17 cellular contexts compared by ENCODE assay signal in genomic region chr11:83042966-83043711, GRCh38. TPM values are rescaled to one million over a fixed set of nuclear protein-coding genes. Genes with fewer than 3 reads are reported as not detected.
A peak's percentile ranks its signal among the peaks of the same experiment; 100 is the strongest.
DNase-seq lines count a peak whose midpoint lies in the region; ATAC-seq, FAIRE-seq and TF ChIP-seq lines count a peak whose summit lies in the region.
"Had no signal": no experiment of that assay in that cellular context is flagged by ENCODE, and none has a peak within 500 bp of the region (broad histone marks: within the 10 kb centered on the region; RNA-seq: fewer than 3 reads in every experiment).

No MANE protein-coding gene starts in this region.

- no peak for DNase-seq in Right ventricle myocardium superior
- no peak for DNase-seq in cardiac septum (ENCODE audit: low spot score)
- peak in 1 of 2 donors; percentile 36 for DNase-seq in breast epithelium (ENCODE audit: low spot score in 2 of 2)
- no peak for DNase-seq in left ventricle myocardium superior
- DNase-seq in RPMI8226: no peak
- no peak for DNase-seq in small intestine
- no peak for DNase-seq in islet precursor cell
- DNase-seq: activated gamma-delta T cell; body of pancreas; effector CD4-positive, alpha-beta T cell; KBM-7; NCI-H1694 treated with DMSO at 0.1 percent for 48 hours; NCI-H526 treated with DMSO at 0.1 percent for 48 hours; right lobe of liver had no signal

- H3K36me3 ChIP-seq in breast epithelium: no peaks in the 10 kb centered on the region
- no peaks in the 10 kb centered on the region for H3K36me3 ChIP-seq in small intestine (ENCODE audit: control insufficient read depth in 2 of 2, insufficient read depth in 2 of 2, low read length in 2 of 2)
- H3K36me3 ChIP-seq: right lobe of liver had no signal

- WGBS in small intestine, 3 donors: 69 to 80% (median 77%) methylated on average over 3 of the region's 3 CpGs

- no peak for FAIRE-seq in small intestine (lab: Jason Lieb, UNC)
- FAIRE-seq: H1 had no signal

- H3K27me3 ChIP-seq in breast epithelium: no peaks in the 10 kb centered on the region
- H3K27me3 ChIP-seq in small intestine (ENCODE audit: control insufficient read depth in 2 of 2, insufficient read depth in 2 of 2, low read length in 2 of 2): no peaks in the 10 kb centered on the region
- H3K27me3 ChIP-seq: body of pancreas, right lobe of liver had no signal

- H3K4me3 ChIP-seq in breast epithelium (no peak overlapping the region), small intestine (ENCODE audit: low read depth in 1 of 2, low read length in 2 of 2) (no peak overlapping the region)
- H3K4me3 ChIP-seq: body of pancreas, right lobe of liver had no signal

- H3K9me3 ChIP-seq in breast epithelium (no peaks in the 10 kb centered on the region), small intestine (ENCODE audit: control insufficient read depth, low read depth) (no peaks in the 10 kb centered on the region)
- H3K9me3 ChIP-seq: body of pancreas, right lobe of liver had no signal

- peak; percentile 61 for ATAC-seq in Right ventricle myocardium superior (ENCODE audit: poor library complexity)
- ATAC-seq in left ventricle myocardium superior: peak; percentile 67
- no peak for ATAC-seq in HG03432 (IDR thresholded peaks at IDR 0.05; ENCODE audit: unreplicated experiment)
- ATAC-seq: body of pancreas had no signal

- no peak for TF ChIP-seq POLR2A in breast epithelium (IDR thresholded peaks at IDR 0.05)

- intact Hi-C loops in Right ventricle myocardium superior (cut with DNase I): no loop called here
- intact Hi-C loops in cardiac septum (cut with DNase I): no loop called here
- intact Hi-C loops in breast epithelium (cut with DNase I; ENCODE audit: low total_unique reads): no loop called here
- intact Hi-C loops in left ventricle myocardium superior (cut with micrococcal nuclease): no loop called here

- peak overlapping the region; percentile 55 to 76 for H3K27ac ChIP-seq in breast epithelium
- H3K27ac ChIP-seq in small intestine (ENCODE audit: low read depth in 1 of 2, low read length in 1 of 2): no peak overlapping the region
- H3K27ac ChIP-seq: body of pancreas, right lobe of liver, RWPE1 had no signal

- TF ChIP-seq CTCF in breast epithelium (IDR thresholded peaks at IDR 0.05): no peak

- peaks cover 1 to 8% of the 10 kb centered on the region in 2 donors for H3K4me1 ChIP-seq in breast epithelium
- peaks cover 0 to 5% of the 10 kb centered on the region in 2 donors for H3K4me1 ChIP-seq in small intestine (ENCODE audit: control insufficient read depth in 2 of 2, insufficient read depth in 1 of 2, low read depth in 1 of 2, low read length in 1 of 2)
- H3K4me1 ChIP-seq: body of pancreas had no signal

RNA-seq across cellular contexts. Expression of gene RAB30, which starts 28.6 kb away (rescaled TPM):
- total RNA-seq in Right ventricle myocardium superior (24.2 TPM), cardiac septum (21.0 TPM), breast epithelium (10 to 100 TPM; 20.3 to 26.6 (median 24.2) TPM), left ventricle myocardium superior (31.3 TPM)
- 10 to 100 TPM in 2 of 3 donors, 1 to 10 TPM in 1; 3.2 to 15.9 (median 13.0) TPM for polyA plus RNA-seq in small intestine

Comparison
In these comparisons a context has a peak if more than half of its experiments do, and no peak if none do; other contexts are left out.
1. H3K27ac ChIP-seq: peak in breast epithelium (2 of 2); none in small intestine (0 of 2).